Comparison of ENCODE assay signal across 21 cellular contexts in the genomic region with DNA sequence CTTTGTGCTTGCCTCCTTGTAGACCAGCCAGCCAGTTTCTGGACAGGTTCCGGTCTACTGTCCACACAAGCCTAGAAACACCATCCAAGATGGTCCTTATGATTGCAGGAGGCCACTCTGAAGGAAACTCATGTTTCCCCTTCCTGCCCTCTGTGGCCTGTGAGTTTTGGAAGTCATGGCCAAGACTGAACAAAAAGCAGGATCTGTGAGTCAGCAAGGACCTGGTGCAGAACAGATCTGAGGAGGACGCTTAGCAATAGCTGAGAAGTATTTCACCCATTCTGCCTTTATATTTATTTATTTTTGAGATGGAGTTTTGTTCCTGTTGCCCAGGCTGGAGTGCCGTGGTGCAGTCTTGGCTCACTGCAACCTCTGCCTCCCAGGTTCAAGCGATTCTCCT.
"Had no signal": no experiment of that assay in that cellular context is flagged by ENCODE, and none has a peak within 500 bp of the region (broad histone marks: within the 10 kb centered on the region; RNA-seq: fewer than 3 reads in every experiment).

No MANE protein-coding gene starts in this region.

- H3K27ac ChIP-seq: SJSA1, SK-N-MC had no signal

- H3K9me3 ChIP-seq: SJSA1 had no signal

- H3K4me3 ChIP-seq: SJSA1, SK-N-MC had no signal

- DNase-seq: IMR-90, Karpas-422, KG1, MM.1S, NCI-H1092 treated with DMSO at 0.1 percent for 48 hours, NCI-H1436, NCI-H187, NCI-H2029, NCI-H2081 treated with DMSO at 0.1 percent for 48 hours, NCI-H2171, NCI-H226, NCI-H446, NCI-H510A, NCI-H524 treated with DMSO at 0.1 percent for 48 hours, NCI-H69, NCI-H774, Right ventricle myocardium superior, RPMI8226, SIG-M5 had no signal

- H3K36me3 ChIP-seq: SJSA1 had no signal

- H3K4me1 ChIP-seq: SJSA1 had no signal
